8 cellular contexts compared by ENCODE assay signal in genomic region chr11:66593303-66593635, GRCh38. TPM values are rescaled to one million over a fixed set of nuclear protein-coding genes. Genes with fewer than 3 reads are reported as not detected.
DNase-seq lines count a peak whose midpoint lies in the region; ATAC-seq and TF ChIP-seq lines count a peak whose summit lies in the region.

No MANE protein-coding gene starts in this region.

- H3K27me3 Mint-ChIP-seq in central memory CD8-positive, alpha-beta T cell = no peaks in the 10 kb centered on the region

- peak overlapping the region; percentile 92 to 96 for H3K9ac ChIP-seq in mucosa of rectum (ENCODE audit: low read depth in 1 of 2, low read length in 2 of 2)

- in situ Hi-C loops in G401 (cut with HindIII; ENCODE audit: low sequenced_read_pairs) = no loop called here

- H3K4me1 ChIP-seq in mucosa of rectum (ENCODE audit: control insufficient read depth in 2 of 2, insufficient read depth in 2 of 2, low read length in 2 of 2) = peaks cover 10 to 26% of the 10 kb centered on the region in 2 donors

- peak overlapping the region; percentile 75 for H3K27ac ChIP-seq in HL-60 (replicated peaks)
- peak overlapping the region; percentile 66 to 76 for H3K27ac ChIP-seq in mucosa of rectum (ENCODE audit: low read depth in 2 of 2, low read length in 2 of 2)

- peaks cover 36% of the 10 kb centered on the region for H3K4me1 Mint-ChIP-seq in central memory CD8-positive, alpha-beta T cell

- H3K27me3 ChIP-seq in HL-60 (ENCODE audit: insufficient read depth, poor library complexity, severe bottlenecking) (no peaks in the 10 kb centered on the region), mucosa of rectum (ENCODE audit: control insufficient read depth in 2 of 2, insufficient read depth in 2 of 2, low read length in 2 of 2) (no peaks in the 10 kb centered on the region)

- H3K36me3 ChIP-seq in mucosa of rectum (ENCODE audit: control insufficient read depth in 2 of 2, insufficient read depth in 2 of 2, low read length in 2 of 2) = no peaks in the 10 kb centered on the region

- ATAC-seq in GM18868 (IDR thresholded peaks at IDR 0.05; ENCODE audit: unreplicated experiment) (peak; percentile 29), GM18511 (IDR thresholded peaks at IDR 0.05; ENCODE audit: unreplicated experiment) (no peak)
- no peak for ATAC-seq in central memory CD8-positive, alpha-beta T cell (replicated peaks; ENCODE audit: extremely low read depth, poor library complexity, severe bottlenecking)

- H3K36me3 Mint-ChIP-seq in central memory CD8-positive, alpha-beta T cell (ENCODE audit: insufficient read depth) = peaks cover 17% of the 10 kb centered on the region

- H3K4me3 ChIP-seq in HL-60 (replicated peaks; ENCODE audit: insufficient read depth, low read length) = peak overlapping the region; percentile 56
- H3K4me3 ChIP-seq in mucosa of rectum (ENCODE audit: low read length in 2 of 2) = peak overlapping the region; percentile 68 to 93

- peak overlapping the region; percentile 100 for H3K4me3 Mint-ChIP-seq in central memory CD8-positive, alpha-beta T cell

- peak overlapping the region; percentile 99 for H3K27ac Mint-ChIP-seq in central memory CD8-positive, alpha-beta T cell (ENCODE audit: low read depth)

- DNase-seq in HL-60 (ENCODE audit: low read depth in 1 of 2, low spot score in 1 of 2) (no peak), NCI-H345 treated with DMSO at 0.1 percent for 48 hours (lab: John Stamatoyannopoulos, UW; ENCODE audit: unreplicated experiment) (no peak), G401 (ENCODE audit: low spot score) (no peak), HCEC 1CT (no peak)
- no peak for DNase-seq in central memory CD8-positive, alpha-beta T cell (ENCODE audit: low spot score in 2 of 2)

- no peaks in the 10 kb centered on the region for H3K9me3 Mint-ChIP-seq in central memory CD8-positive, alpha-beta T cell

- TF ChIP-seq CTCF in HL-60 (IDR thresholded peaks at IDR 0.05; ENCODE audit: insufficient read depth, low read length) = no peak

- H3K9me3 ChIP-seq in mucosa of rectum (ENCODE audit: control insufficient read depth in 2 of 2, low read length in 2 of 2) = no peaks in the 10 kb centered on the region

RNA-seq across cellular contexts. Expression of gene CCS, which starts 0.3 kb away (rescaled TPM):
- total RNA-seq in G401 (2014; rRNA removed; shearing (Covaris generic)) = 181 and 230 TPM in 2 replicates

RNA-seq across cellular contexts. Expression of gene CCDC87, which starts 0.4 kb away (rescaled TPM):
- 0.07 and 0.37 TPM in 2 replicates for total RNA-seq in G401 (2014; rRNA removed; shearing (Covaris generic))

RNA-seq across cellular contexts. Expression of gene RBM14, which starts 23.2 kb away (rescaled TPM):
- total RNA-seq in G401 (2014; rRNA removed; shearing (Covaris generic)) = 47.7 and 68.8 TPM in 2 replicates

RNA-seq across cellular contexts. Expression of gene CTSF, which starts 24.9 kb away (rescaled TPM):
- 518 and 594 TPM in 2 replicates for total RNA-seq in G401 (2014; rRNA removed; shearing (Covaris generic))

RNA-seq across cellular contexts. Expression of gene RBM4, which starts 45.2 kb away (rescaled TPM):
- 513 and 534 TPM in 2 replicates for total RNA-seq in G401 (2014; rRNA removed; shearing (Covaris generic))
